In genomic region chr10:126397166-126397565, GRCh38 we compare ENCODE assay signal across 22 cellular contexts. TPM values are rescaled to one million over a fixed set of nuclear protein-coding genes. Genes with fewer than 3 reads are reported as not detected.
A peak's percentile ranks its signal among the peaks of the same experiment; 100 is the strongest.
DNase-seq lines count a peak whose midpoint lies in the region; ATAC-seq and TF ChIP-seq lines count a peak whose summit lies in the region.
"Had no signal": no experiment of that assay in that cellular context is flagged by ENCODE, and none has a peak within 500 bp of the region (broad histone marks: within the 10 kb centered on the region; RNA-seq: fewer than 3 reads in every experiment).

No MANE protein-coding gene starts in this region.

- CTCF ChIA-PET in mammary epithelial cell (lab: Charles Lee; ENCODE audit: low non-redundant PET) = no interaction called here
- CTCF ChIA-PET in MCF 10A (lab: Yijun Ruan, JAX) = no interaction called here

- H3K9ac ChIP-seq in mammary epithelial cell (ENCODE audit: insufficient read depth, low read length) = no peak overlapping the region
- peak overlapping the region; percentile 2 for H3K9ac ChIP-seq in smooth muscle cell (ENCODE audit: low read depth)

- intact Hi-C loops in mammary epithelial cell (cut with micrococcal nuclease) = no loop called here
- intact Hi-C loops in MCF 10A (cut with micrococcal nuclease) = no loop called here
- intact Hi-C loops in cardiac septum (cut with DNase I) = no loop called here

- dilution Hi-C loops in mammary epithelial cell (cut with HindIII; ENCODE audit: low sequenced_read_pairs) = no loop called here

- H3K27ac ChIP-seq in mammary epithelial cell (ENCODE audit: insufficient read depth, low read depth, low read length) (peak overlapping the region; percentile 54), smooth muscle cell (ENCODE audit: low read depth) (peak overlapping the region; percentile 92)
- H3K27ac ChIP-seq: 22Rv1, HL-60, Peyer's patch had no signal

- no peak overlapping the region for H3K4me3 Mint-ChIP-seq in MCF 10A (ENCODE audit: unreplicated experiment)
- H3K4me3 Mint-ChIP-seq: CD4-positive, alpha-beta T cell; H9 had no signal

- WGBS in mammary epithelial cell (ENCODE audit: low coverage, missing lambda C conversion rate) = 85% methylated on average over 3 of the region's 3 CpGs
- WGBS in smooth muscle cell (ENCODE audit: low lambda C conversion rate) = 80% methylated on average over 3 of the region's 3 CpGs

- peaks cover 18% of the 10 kb centered on the region for H3K4me1 ChIP-seq in mammary epithelial cell (ENCODE audit: insufficient read depth, low read length)
- H3K4me1 ChIP-seq in smooth muscle cell (ENCODE audit: low read depth) = peaks cover 22% of the 10 kb centered on the region
- H3K4me1 ChIP-seq: Caco-2, Peyer's patch had no signal

- TF ChIP-seq CTCF in mammary epithelial cell (conservative IDR thresholded peaks at IDR 0.05 in 1 of 2, IDR thresholded peaks at IDR 0.05 in 1 of 2; ENCODE audit: extremely low read depth in 1 of 2, insufficient read depth in 1 of 2, low read depth in 1 of 2, low read length in 2 of 2) = no peak
- TF ChIP-seq CTCF in MCF 10A (IDR thresholded peaks at IDR 0.05; ENCODE audit: unreplicated experiment) = no peak
- no peak for TF ChIP-seq CTCF in smooth muscle cell (IDR thresholded peaks at IDR 0.05; ENCODE audit: borderline replicate concordance, insufficient read depth, poor library complexity, severe bottlenecking)

- H3K27me3 ChIP-seq in mammary epithelial cell (ENCODE audit: insufficient read depth, low read length) = no peaks in the 10 kb centered on the region
- H3K27me3 ChIP-seq in smooth muscle cell (ENCODE audit: low read depth) = no peaks in the 10 kb centered on the region
- H3K27me3 ChIP-seq: MG63, Peyer's patch had no signal

- no TSS peak for BruUV-seq in mammary epithelial cell (replicated peaks; lab: Mats Ljungman, UMichigan)
- BruUV-seq in MCF 10A (replicated peaks; lab: Mats Ljungman, UMichigan) = no TSS peak

- peaks cover 21% of the 10 kb centered on the region for H3K4me1 Mint-ChIP-seq in MCF 10A (ENCODE audit: insufficient read depth, unreplicated experiment)

- in situ Hi-C loops in mammary epithelial cell (cut with MboI; ENCODE audit: low sequenced_read_pairs in 2 of 2) = loop anchor here in 1 of 2 donors (25.0 kb wide), 1 partner anchor 410 kb away; no protein-coding TSS in a partner anchor

- H3K79me2 ChIP-seq in mammary epithelial cell (ENCODE audit: insufficient read depth, low read length) = no peaks in the 10 kb centered on the region
- no peaks in the 10 kb centered on the region for H3K79me2 ChIP-seq in smooth muscle cell (ENCODE audit: low read depth)

- H3K9me3 ChIP-seq in mammary epithelial cell (replicated peaks; ENCODE audit: insufficient read depth, low read length) (no peaks in the 10 kb centered on the region), smooth muscle cell (replicated peaks; ENCODE audit: low read depth) (no peaks in the 10 kb centered on the region)
- H3K9me3 ChIP-seq: Caco-2, MG63, Peyer's patch had no signal

- POLR2A ChIA-PET in MCF 10A (lab: Yijun Ruan, JAX) = no interaction called here

- DNase-seq in mammary epithelial cell (no peak), MCF 10A (ENCODE audit: unreplicated experiment) (no peak), glomerular visceral epithelial cell (ENCODE audit: extremely low spot score) (peak; percentile 28), smooth muscle cell (lab: John Stamatoyannopoulos, UW; ENCODE audit: unreplicated experiment) (no peak), NCI-H2107 treated with DMSO at 0.1 percent for 48 hours (lab: John Stamatoyannopoulos, UW; ENCODE audit: unreplicated experiment) (no peak), cardiac septum (ENCODE audit: low spot score) (no peak)
- DNase-seq: Caco-2; CD4-positive, alpha-beta T cell; GDM1; H9; MG63; NCI-H1048; NCI-H1436; NCI-H1930; NCI-H2171; NCI-H526; Peyer's patch had no signal

- no peaks in the 10 kb centered on the region for H3K9me3 Mint-ChIP-seq in MCF 10A (ENCODE audit: unreplicated experiment)

- H4K20me1 ChIP-seq in mammary epithelial cell (ENCODE audit: insufficient read depth, low read length) (no peaks in the 10 kb centered on the region), smooth muscle cell (ENCODE audit: low read depth) (no peaks in the 10 kb centered on the region)

- H3K4me2 ChIP-seq in mammary epithelial cell (ENCODE audit: insufficient read depth, low read depth, low read length) (no peak overlapping the region), smooth muscle cell (no peak overlapping the region)

- ATAC-seq in SK-N-SH treated with all-trans-retinoic acid at 6 μM for 48 hours = no peak
- no peak for ATAC-seq in GM18867 (IDR thresholded peaks at IDR 0.05; ENCODE audit: unreplicated experiment)
- ATAC-seq: Right ventricle myocardium inferior had no signal

- H2AFZ ChIP-seq in mammary epithelial cell (ENCODE audit: low read depth, low read length) (no peak overlapping the region), smooth muscle cell (ENCODE audit: low read depth) (no peak overlapping the region)

- H3K4me3 ChIP-seq in mammary epithelial cell (replicated peaks in 1 of 3; ENCODE audit: insufficient read depth in 1 of 3, low read depth in 2 of 3, low read length in 3 of 3) (no peak overlapping the region), smooth muscle cell (no peak overlapping the region)
- H3K4me3 ChIP-seq: MG63, Peyer's patch had no signal

- H3K27ac Mint-ChIP-seq in MCF 10A (ENCODE audit: low read depth, unreplicated experiment) = no peak overlapping the region
- H3K27ac Mint-ChIP-seq: CD4-positive, alpha-beta T cell; H9 had no signal

- H3K36me3 Mint-ChIP-seq in MCF 10A (ENCODE audit: insufficient read depth, unreplicated experiment) = no peaks in the 10 kb centered on the region

- no peaks in the 10 kb centered on the region for H3F3A ChIP-seq in smooth muscle cell (ENCODE audit: low read depth)

- no peaks in the 10 kb centered on the region for H3K36me3 ChIP-seq in mammary epithelial cell (ENCODE audit: insufficient read depth, low read length)
- no peaks in the 10 kb centered on the region for H3K36me3 ChIP-seq in smooth muscle cell (ENCODE audit: low read depth)
- H3K36me3 ChIP-seq: MG63, Peyer's patch had no signal

- H3K27me3 Mint-ChIP-seq in MCF 10A (ENCODE audit: insufficient read depth, unreplicated experiment) = no peaks in the 10 kb centered on the region
- H3K27me3 Mint-ChIP-seq: CD4-positive, alpha-beta T cell had no signal

TF ChIP-seq in SK-N-SH treated with all-trans-retinoic acid at 6 μM for 48 hours, 23 proteins besides CTCF, POLR2A, EP300 and RAD21:
- TF ChIP-seq OSR1 (CRISPR knock-in tag; IDR thresholded peaks at IDR 0.05) (0 out of 2 replicates have a peak, but pooled peaks have one; percentile 17), PPARA (CRISPR knock-in tag; IDR thresholded peaks at IDR 0.05; ENCODE audit: borderline replicate concordance) (no peak), CSDC2 (CRISPR knock-in tag; IDR thresholded peaks at IDR 0.05) (no peak)

RNA-seq across cellular contexts. Expression of gene ADAM12, which starts 8.9 kb away (rescaled TPM):
- total RNA-seq in mammary epithelial cell = 1 to 10 TPM in 1 of 2 donors, under 1 TPM in 1; 0.26 to 8.2 TPM
- polyA plus RNA-seq in mammary epithelial cell = 0.59 TPM
- polyA minus RNA-seq in mammary epithelial cell = 0.10 TPM
- 2.2 and 3.1 TPM in 2 replicates for total RNA-seq in MCF 10A (2022)
- total RNA-seq in smooth muscle cell = 54.3 and 61.6 TPM in 2 replicates
- 32.8 and 40.0 TPM in 2 replicates for polyA plus RNA-seq in smooth muscle cell
- total RNA-seq in cardiac septum = 1.3 TPM
- total RNA-seq: Caco-2 had no signal
